Comparison of ENCODE assay signal across 18 cellular contexts in genomic region chr5:138597660-138598400, GRCh38. TPM values are rescaled to one million over a fixed set of nuclear protein-coding genes. Genes with fewer than 3 reads are reported as not detected.
DNase-seq lines count a peak whose midpoint lies in the region; FAIRE-seq and TF ChIP-seq lines count a peak whose summit lies in the region.
"Had no signal": no experiment of that assay in that cellular context is flagged by ENCODE, and none has a peak within 500 bp of the region (broad histone marks: within the 10 kb centered on the region; RNA-seq: fewer than 3 reads in every experiment).

No MANE protein-coding gene starts in this region.

- no peaks in the 10 kb centered on the region for H3K27me3 ChIP-seq in BLaER1 treated with 17β-estradiol and CSF1 and Interleukin-3, amounts not matched to agents 10 nM and 100 nM
- H3K27me3 ChIP-seq in GM23248 (replicated peaks; ENCODE audit: insufficient read depth) (no peaks in the 10 kb centered on the region; the same call in 1 of the 2 replicates), ovary (no peaks in the 10 kb centered on the region)

- H4K20me1 ChIP-seq in BLaER1 treated with 17β-estradiol and CSF1 and Interleukin-3, amounts not matched to agents 10 nM and 100 nM = peaks cover 0 to 8% (median 0%) of the 10 kb centered on the region in 11 experiments; a peak in 1 of 22 replicates
- no peaks in the 10 kb centered on the region for H4K20me1 ChIP-seq in GM23248 (ENCODE audit: insufficient read depth)

- H3K27ac ChIP-seq in BLaER1 treated with 17β-estradiol and CSF1 and Interleukin-3, amounts not matched to agents 10 nM and 100 nM = 0 out of 22 replicates have a peak overlapping the region, but pooled peaks of 1 of the 11 experiments have one; percentile 9
- H3K27ac ChIP-seq in GM23248 = no peak overlapping the region
- H3K27ac ChIP-seq in ovary = no peak overlapping the region
- H3K27ac ChIP-seq in kidney (ENCODE audit: low read depth in 2 of 2, low read length in 2 of 2) = no peak overlapping the region
- H3K27ac ChIP-seq: HL-60, KMS-11, SK-N-MC had no signal

- TF ChIP-seq POLR2A in ovary (IDR thresholded peaks at IDR 0.05) = no peak

- FAIRE-seq in kidney (lab: Jason Lieb, UNC) = no peak
- FAIRE-seq: D721Med had no signal

- peak overlapping the region in 9 of 11 experiments; percentile 11 to 75 (median 69); a peak in 18 of 22 replicates for H3K4me2 ChIP-seq in BLaER1 treated with 17β-estradiol and CSF1 and Interleukin-3, amounts not matched to agents 10 nM and 100 nM
- no peak overlapping the region for H3K4me2 ChIP-seq in GM23248 (ENCODE audit: unreplicated experiment)
- H3K4me2 ChIP-seq: KMS-11 had no signal

- no peak overlapping the region for H3K4me3 ChIP-seq in BLaER1 treated with 17β-estradiol and CSF1 and Interleukin-3, amounts not matched to agents 10 nM and 100 nM
- H3K4me3 ChIP-seq in GM23248 (no peak overlapping the region), choroid plexus epithelial cell (ENCODE audit: low read depth, low read length) (no peak overlapping the region), ovary (no peak overlapping the region), kidney (ENCODE audit: low read length in 2 of 2) (no peak overlapping the region)
- H3K4me3 ChIP-seq: SK-N-MC had no signal

- DNase-seq in GM23248 (peak; percentile 29), choroid plexus epithelial cell (ENCODE audit: low read depth) (peak; percentile 21), mesothelial cell of epicardium (ENCODE audit: low spot score in 2 of 2, unreplicated experiment in 2 of 2) (no peak), ovary (no peak), kidney (no peak), SHP77 treated with DMSO at 0.1 percent for 48 hours (lab: John Stamatoyannopoulos, UW) (no peak)
- DNase-seq in activated CD4-positive, alpha-beta memory T cell treated with anti-CD3 and anti-CD28 coated beads, Interleukin-2, amount 10 ng/mL, durations not matched to agents 7 days and 5 days = no peak
- DNase-seq: CD8-positive, alpha-beta T cell; NCI-H1436 treated with DMSO at 0.1 percent for 48 hours; NCI-H2081 treated with DMSO at 0.1 percent for 48 hours; NCI-H345; NCI-H526 treated with DMSO at 0.1 percent for 48 hours had no signal

- no peak overlapping the region for H2AFZ ChIP-seq in GM23248

- CTCF ChIA-PET in activated CD4-positive, alpha-beta memory T cell treated with anti-CD3 and anti-CD28 coated beads, Interleukin-2, amount 10 ng/mL, durations not matched to agents 7 days and 5 days (lab: Charles Lee) = interaction anchor here (0.6 kb wide), 1 partner anchor 14 kb away, joined by 5 read pairs; no protein-coding TSS in a partner anchor

- H3K27ac Mint-ChIP-seq in mesothelial cell of epicardium = peak overlapping the region; percentile 80
- no peak overlapping the region for H3K27ac Mint-ChIP-seq in activated CD4-positive, alpha-beta memory T cell treated with anti-CD3 and anti-CD28 coated beads, Interleukin-2, amount 10 ng/mL, durations not matched to agents 7 days and 5 days
- H3K27ac Mint-ChIP-seq: B cell; CD8-positive, alpha-beta T cell had no signal

- no peaks in the 10 kb centered on the region for H3K36me3 ChIP-seq in BLaER1 treated with 17β-estradiol and CSF1 and Interleukin-3, amounts not matched to agents 10 nM and 100 nM
- no peaks in the 10 kb centered on the region for H3K36me3 ChIP-seq in GM23248 (ENCODE audit: low read depth)
- no peaks in the 10 kb centered on the region for H3K36me3 ChIP-seq in ovary
- no peaks in the 10 kb centered on the region for H3K36me3 ChIP-seq in kidney (ENCODE audit: control insufficient read depth in 1 of 2, insufficient read depth in 2 of 2, low read length in 2 of 2)

- whole genome bisulfite sequencing in GM23248 (ENCODE audit: low coverage in 1 of 2, low lambda C conversion rate in 2 of 2, missing lambda C conversion rate in 2 of 2), 2 experiments = 45 to 47% methylated on average over 9 of the region's 9 CpGs
- WGBS in ovary, 3 donors = 85 to 90% (median 87%) methylated on average over 9 of the region's 9 CpGs

- H3K27me3 Mint-ChIP-seq in mesothelial cell of epicardium (ENCODE audit: low read depth) = no peaks in the 10 kb centered on the region
- peaks cover 22% of the 10 kb centered on the region for H3K27me3 Mint-ChIP-seq in activated CD4-positive, alpha-beta memory T cell treated with anti-CD3 and anti-CD28 coated beads, Interleukin-2, amount 10 ng/mL, durations not matched to agents 7 days and 5 days

- no peaks in the 10 kb centered on the region for H3F3A ChIP-seq in GM23248 (ENCODE audit: insufficient read depth)

- TF ChIP-seq CTCF in choroid plexus epithelial cell (conservative IDR thresholded peaks at IDR 0.05; ENCODE audit: low read depth, low read length) (peak; percentile 9), mesothelial cell of epicardium (IDR thresholded peaks at IDR 0.05; ENCODE audit: unreplicated experiment) (no peak), ovary (IDR thresholded peaks at IDR 0.05) (no peak), kidney (IDR thresholded peaks at IDR 0.05; ENCODE audit: borderline replicate concordance, extremely low read depth, insufficient read depth) (no peak)

- POLR2A ChIA-PET in activated CD4-positive, alpha-beta memory T cell treated with anti-CD3 and anti-CD28 coated beads, Interleukin-2, amount 10 ng/mL, durations not matched to agents 7 days and 5 days (lab: Charles Lee) = interaction anchor here (0.6 kb wide), 1 partner anchor 989 kb away, joined by 3 read pairs; no protein-coding TSS in a partner anchor

- no peaks in the 10 kb centered on the region for H3K9me3 Mint-ChIP-seq in mesothelial cell of epicardium
- no peaks in the 10 kb centered on the region for H3K9me3 Mint-ChIP-seq in activated CD4-positive, alpha-beta memory T cell treated with anti-CD3 and anti-CD28 coated beads, Interleukin-2, amount 10 ng/mL, durations not matched to agents 7 days and 5 days
- H3K9me3 Mint-ChIP-seq: CD8-positive, alpha-beta T cell had no signal

- no peaks in the 10 kb centered on the region for H3K9me3 ChIP-seq in BLaER1 treated with 17β-estradiol and CSF1 and Interleukin-3, amounts not matched to agents 10 nM and 100 nM (replicated peaks in 1 of 11)
- H3K9me3 ChIP-seq in GM23248 (ENCODE audit: low read depth) (no peaks in the 10 kb centered on the region), ovary (no peaks in the 10 kb centered on the region), kidney (ENCODE audit: control insufficient read depth in 1 of 2, low read length in 2 of 2) (no peaks in the 10 kb centered on the region)

- H3K4me3 Mint-ChIP-seq in mesothelial cell of epicardium = no peak overlapping the region
- no peak overlapping the region for H3K4me3 Mint-ChIP-seq in activated CD4-positive, alpha-beta memory T cell treated with anti-CD3 and anti-CD28 coated beads, Interleukin-2, amount 10 ng/mL, durations not matched to agents 7 days and 5 days
- H3K4me3 Mint-ChIP-seq: B cell; CD8-positive, alpha-beta T cell had no signal

- no peak overlapping the region for H3K9ac ChIP-seq in BLaER1 treated with 17β-estradiol and CSF1 and Interleukin-3, amounts not matched to agents 10 nM and 100 nM
- no peak overlapping the region for H3K9ac ChIP-seq in GM23248
- no peak overlapping the region for H3K9ac ChIP-seq in kidney (ENCODE audit: low read length in 2 of 2)
- H3K9ac ChIP-seq: KMS-11 had no signal

- peaks cover 47% of the 10 kb centered on the region for H3K4me1 Mint-ChIP-seq in mesothelial cell of epicardium
- H3K4me1 Mint-ChIP-seq in activated CD4-positive, alpha-beta memory T cell treated with anti-CD3 and anti-CD28 coated beads, Interleukin-2, amount 10 ng/mL, durations not matched to agents 7 days and 5 days = peaks cover 6% of the 10 kb centered on the region
- H3K4me1 Mint-ChIP-seq: B cell had no signal

- peaks cover 19 to 51% (median 41%) of the 10 kb centered on the region in 10 experiments for H3K4me1 ChIP-seq in BLaER1 treated with 17β-estradiol and CSF1 and Interleukin-3, amounts not matched to agents 10 nM and 100 nM
- H3K4me1 ChIP-seq in GM23248 (ENCODE audit: insufficient read depth) (no peaks in the 10 kb centered on the region), ovary (ENCODE audit: insufficient read depth) (peaks cover 2% of the 10 kb centered on the region), kidney (ENCODE audit: control insufficient read depth in 1 of 2, insufficient read depth in 1 of 2, low read depth in 1 of 2, low read length in 2 of 2) (peaks cover 0 to 2% of the 10 kb centered on the region in 2 donors)

- intact Hi-C loops in ovary (cut with DNase I) (loop anchor here in 1 of 4 donors (5.0 kb wide), 1 partner anchor 664 kb away; no protein-coding TSS in a partner anchor), kidney (cut with DNase I) (no loop called here)

- no peak for TF ChIP-seq EP300 in ovary (IDR thresholded peaks at IDR 0.05)

- H3K36me3 Mint-ChIP-seq in mesothelial cell of epicardium = no peaks in the 10 kb centered on the region
- no peaks in the 10 kb centered on the region for H3K36me3 Mint-ChIP-seq in activated CD4-positive, alpha-beta memory T cell treated with anti-CD3 and anti-CD28 coated beads, Interleukin-2, amount 10 ng/mL, durations not matched to agents 7 days and 5 days (ENCODE audit: low read depth)
- H3K36me3 Mint-ChIP-seq: CD8-positive, alpha-beta T cell had no signal

- H3K9me2 ChIP-seq in GM23248 (ENCODE audit: insufficient read depth) = no peaks in the 10 kb centered on the region

- no peaks in the 10 kb centered on the region for H3K79me2 ChIP-seq in GM23248 (ENCODE audit: insufficient read depth)

- in situ Hi-C loops in GM23248 (cut with MboI) = no loop called here

RNA-seq across cellular contexts. Expression of gene HSPA9, which starts 22.6 kb away (rescaled TPM):
- 380 and 564 TPM in 2 replicates for total RNA-seq in GM23248 (2014; rRNA removed; shearing (Covaris generic))
- polyA plus RNA-seq in GM23248 (2016; fragmentation: Nextera tagmentation; extraction: Ambion mirVana) = 225 and 233 TPM in 2 replicates
- 157 to 165 TPM (median 160 TPM) in 3 replicates for total RNA-seq in mesothelial cell of epicardium
- 100 to 1,000 TPM; 147 to 340 (median 180) TPM for total RNA-seq in ovary
- polyA plus RNA-seq in ovary = 100 to 1,000 TPM in 1 of 2 donors, 10 to 100 TPM in 1; 85.4 to 220 TPM
- total RNA-seq in kidney = 192 TPM
- polyA plus RNA-seq in kidney (ENCODE audit: insufficient read depth, low read depth, low replicate concordance) = 331 TPM
- 100 to 1,000 TPM; 205 to 217 TPM for total RNA-seq in activated CD4-positive, alpha-beta memory T cell treated with anti-CD3 and anti-CD28 coated beads, Interleukin-2, amount 10 ng/mL, durations not matched to agents 7 days and 5 days

RNA-seq across cellular contexts. Expression of gene ETF1, which starts 54.8 kb away (rescaled TPM):
- 124 and 136 TPM in 2 replicates for total RNA-seq in GM23248 (2014; rRNA removed; shearing (Covaris generic))
- 74.1 and 76.0 TPM in 2 replicates for polyA plus RNA-seq in GM23248 (2016; fragmentation: Nextera tagmentation; extraction: Ambion mirVana)
- total RNA-seq in mesothelial cell of epicardium = 76.6 to 77.7 TPM (median 77.6 TPM) in 3 replicates
- total RNA-seq in ovary = 100 to 1,000 TPM in 1 of 7 donors, 10 to 100 TPM in 6; 41.3 to 106 (median 68.3) TPM
- 10 to 100 TPM; 29.3 to 70.0 TPM for polyA plus RNA-seq in ovary
- total RNA-seq in kidney = 85.6 TPM
- 37.5 TPM for polyA plus RNA-seq in kidney (ENCODE audit: insufficient read depth, low read depth, low replicate concordance)
- 10 to 100 TPM; 77.5 to 81.7 TPM for total RNA-seq in activated CD4-positive, alpha-beta memory T cell treated with anti-CD3 and anti-CD28 coated beads, Interleukin-2, amount 10 ng/mL, durations not matched to agents 7 days and 5 days

Comparison
In these comparisons a context has a peak if more than half of its experiments do, and no peak if none do; other contexts are left out.
1. DNase-seq: peak in GM23248 (single experiment) and choroid plexus epithelial cell (single experiment); none in mesothelial cell of epicardium (0 of 2), ovary (0 of 5), kidney (single experiment), activated CD4-positive, alpha-beta memory T cell treated with anti-CD3 and anti-CD28 coated beads, Interleukin-2, amount 10 ng/mL, durations not matched to agents 7 days and 5 days (single experiment) and SHP77 treated with DMSO at 0.1 percent for 48 hours (single experiment).